ENCODE assay signal across 8 cellular contexts in the genomic region with DNA sequence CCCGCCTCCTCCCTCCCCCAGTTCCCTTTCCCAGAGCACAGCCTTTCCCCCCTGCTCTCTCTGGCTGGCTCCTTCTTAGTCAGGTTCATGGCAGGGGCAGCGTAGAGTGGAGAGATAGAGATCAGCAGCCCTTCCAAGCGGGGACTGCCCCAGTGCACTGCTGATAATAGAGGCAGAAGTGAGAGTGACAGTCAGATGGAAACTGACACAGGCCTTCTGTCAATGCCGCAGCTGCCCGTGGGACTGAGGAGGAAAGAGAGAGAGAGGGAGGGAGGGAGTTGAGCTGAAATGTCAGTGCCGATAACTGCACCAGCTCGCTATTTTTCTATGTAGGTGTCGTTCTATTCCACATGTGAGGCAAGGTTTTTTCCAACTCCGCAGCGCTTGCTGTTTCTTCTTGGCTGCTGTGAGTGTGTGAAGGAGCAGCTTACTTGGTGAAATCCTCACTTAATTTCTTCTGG.
DNase-seq lines count a peak whose midpoint lies in the region; ATAC-seq, FAIRE-seq and TF ChIP-seq lines count a peak whose summit lies in the region.

No MANE protein-coding gene starts in this region.

- no peaks in the 10 kb centered on the region for H3K27me3 ChIP-seq in astrocyte (ENCODE audit: insufficient read depth, low read length)

- H3K36me3 Mint-ChIP-seq in astrocyte (ENCODE audit: low read depth, unreplicated experiment) (no peaks in the 10 kb centered on the region), memory B cell (no peaks in the 10 kb centered on the region), HFFc6 (ENCODE audit: low read depth) (no peaks in the 10 kb centered on the region)

- no peaks in the 10 kb centered on the region for H3K9me3 ChIP-seq in astrocyte (ENCODE audit: insufficient read depth, low read depth, low read length)

- H3K36me3 ChIP-seq in astrocyte (ENCODE audit: insufficient read depth, low read length), result no peaks in the 10 kb centered on the region

- no peak overlapping the region for H3K4me3 Mint-ChIP-seq in astrocyte (ENCODE audit: unreplicated experiment)
- no peak overlapping the region for H3K4me3 Mint-ChIP-seq in memory B cell
- no peak overlapping the region for H3K4me3 Mint-ChIP-seq in HFFc6

- H3K4me1 Mint-ChIP-seq in astrocyte (ENCODE audit: low read depth, unreplicated experiment) (no peaks in the 10 kb centered on the region), memory B cell (no peaks in the 10 kb centered on the region), HFFc6 (ENCODE audit: low read depth) (no peaks in the 10 kb centered on the region)

- H2AFZ ChIP-seq in astrocyte (ENCODE audit: low read depth, low read length), result peak overlapping the region; percentile 92

- ATAC-seq in GM19455 (IDR thresholded peaks at IDR 0.05; ENCODE audit: unreplicated experiment) (peak; percentile 100), HG03439 (IDR thresholded peaks at IDR 0.05; ENCODE audit: unreplicated experiment) (peak; percentile 100), memory B cell (ENCODE audit: low read depth) (peak; percentile 94)

- H3K9me3 Mint-ChIP-seq in astrocyte (ENCODE audit: unreplicated experiment) (no peaks in the 10 kb centered on the region), memory B cell (no peaks in the 10 kb centered on the region), HFFc6 (peaks cover 19% of the 10 kb centered on the region)

- H3K4me1 ChIP-seq in astrocyte (ENCODE audit: insufficient read depth, low read length), result peaks cover 8% of the 10 kb centered on the region

- peak overlapping the region; percentile 93 for H3K4me2 ChIP-seq in astrocyte (ENCODE audit: low read length)

- H4K20me1 ChIP-seq in astrocyte (ENCODE audit: insufficient read depth, low read length), result no peaks in the 10 kb centered on the region

- H3K4me3 ChIP-seq in astrocyte (ENCODE audit: insufficient read depth, low read depth, low read length), result peak overlapping the region; percentile 57

- H3K27me3 Mint-ChIP-seq in astrocyte (ENCODE audit: low read depth, unreplicated experiment) (no peaks in the 10 kb centered on the region), memory B cell (no peaks in the 10 kb centered on the region), HFFc6 (ENCODE audit: insufficient read depth) (no peaks in the 10 kb centered on the region)

- TF ChIP-seq CTCF in astrocyte (IDR thresholded peaks at IDR 0.05; ENCODE audit: insufficient read depth, low read depth, low read length) (no peak), HFFc6 (IDR thresholded peaks at IDR 0.05) (no peak)

- no peaks in the 10 kb centered on the region for H3K79me2 ChIP-seq in astrocyte (ENCODE audit: insufficient read depth, low read length)

- FAIRE-seq in astrocyte (lab: Jason Lieb, UNC), result no peak

- H3K27ac ChIP-seq in astrocyte (ENCODE audit: low read depth, low read length), result peak overlapping the region; percentile 65

- no peak overlapping the region for H3K27ac Mint-ChIP-seq in astrocyte (ENCODE audit: unreplicated experiment)
- H3K27ac Mint-ChIP-seq in memory B cell, result no peak overlapping the region
- H3K27ac Mint-ChIP-seq in HFFc6, result no peak overlapping the region

- peak; percentile 15 for DNase-seq in GM03348 (ENCODE audit: low spot score)
- peak; percentile 52 for DNase-seq in astrocyte (ENCODE audit: low read depth)
- peak; percentile 5 to 15 for DNase-seq in memory B cell (ENCODE audit: low spot score in 2 of 2)
- DNase-seq in HFFc6, result no peak
- no peak for DNase-seq in NCI-H1092 (lab: John Stamatoyannopoulos, UW)
- DNase-seq in DMS 273 (lab: John Stamatoyannopoulos, UW; ENCODE audit: unreplicated experiment), result no peak

- peak overlapping the region; percentile 75 for H3K9ac ChIP-seq in astrocyte (ENCODE audit: low read length)

Comparison
In these comparisons a context has a peak if more than half of its experiments do, and no peak if none do; other contexts are left out.
1. DNase-seq: peak in GM03348 (single experiment), astrocyte (single experiment) and memory B cell (2 of 2); none in HFFc6 (single experiment), NCI-H1092 (single experiment) and DMS 273 (single experiment).
2. Peak in every context shown above with its lines, with median percentiles within 50 percentile points of each other: ATAC-seq.